In the genomic region with DNA sequence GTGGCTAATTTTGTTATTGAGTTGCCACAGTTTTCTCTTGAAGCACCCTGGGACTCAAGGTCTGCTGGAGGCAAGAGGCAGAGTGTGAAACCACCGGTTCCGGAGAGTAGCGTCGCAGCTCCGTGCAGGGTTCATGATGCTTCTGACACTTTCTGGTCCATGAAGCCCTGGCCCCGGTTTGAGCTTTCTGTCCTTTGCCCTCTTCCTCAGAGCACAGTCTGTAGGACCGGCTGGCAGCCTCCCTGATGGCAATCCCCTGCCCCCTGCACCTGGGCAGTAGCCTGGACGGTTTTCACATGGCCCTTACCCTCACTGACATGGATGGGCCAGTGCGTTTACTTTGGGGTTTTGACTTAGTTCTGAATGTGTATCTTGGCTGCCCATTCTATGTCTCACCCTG, we compare ENCODE assay signal across 2 cellular contexts.
TF ChIP-seq lines count a peak whose summit lies in the region.

No MANE protein-coding gene starts in this region.

TF ChIP-seq in HepG2, 621 proteins besides CTCF, POLR2A, EP300 and RAD21:
- TF ChIP-seq SIX4 (CRISPR knock-in tag; IDR thresholded peaks at IDR 0.05): no peak
- TF ChIP-seq ZSCAN5A (CRISPR knock-in tag; IDR thresholded peaks at IDR 0.05; ENCODE audit: borderline replicate concordance): no peak
- no peak for TF ChIP-seq RXRA (CRISPR knock-in tag; IDR thresholded peaks at IDR 0.05)
- TF ChIP-seq, protein P1, sequence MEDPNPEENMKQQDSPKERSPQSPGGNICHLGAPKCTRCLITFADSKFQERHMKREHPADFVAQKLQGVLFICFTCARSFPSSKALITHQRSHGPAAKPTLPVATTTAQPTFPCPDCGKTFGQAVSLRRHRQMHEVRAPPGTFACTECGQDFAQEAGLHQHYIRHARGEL (CRISPR knock-in tag; IDR thresholded peaks at IDR 0.05): no peak

TF ChIP-seq in K562, 482 proteins besides CTCF, POLR2A, EP300 and RAD21:
- no peak for TF ChIP-seq ADNP (tag; IDR thresholded peaks at IDR 0.05)
